Comparison of ENCODE assay signal across 14 cellular contexts in genomic region chr6:139402935-139403386, GRCh38. TPM values are rescaled to one million over a fixed set of nuclear protein-coding genes. Genes with fewer than 3 reads are reported as not detected.
DNase-seq lines count a peak whose midpoint lies in the region; ATAC-seq and TF ChIP-seq lines count a peak whose summit lies in the region.
"Had no signal": no experiment of that assay in that cellular context is flagged by ENCODE, and none has a peak within 500 bp of the region (broad histone marks: within the 10 kb centered on the region; RNA-seq: fewer than 3 reads in every experiment).

No MANE protein-coding gene starts in this region.

- peak; percentile 91 for DNase-seq in Caki2 (ENCODE audit: low read depth)
- DNase-seq in amniotic stem cell (lab: John Stamatoyannopoulos, UW) = peak; percentile 22
- DNase-seq in pulmonary artery endothelial cell (ENCODE audit: low read depth, low spot score) = peak; percentile 43
- no peak for DNase-seq in left colon
- no peak for DNase-seq in ecto neural progenitor cell (ENCODE audit: low spot score)
- no peak for DNase-seq in progenitor cell of endocrine pancreas (ENCODE audit: low spot score, unreplicated experiment)
- DNase-seq in NCI-H1105 treated with DMSO at 0.1 percent for 48 hours (lab: John Stamatoyannopoulos, UW) = no peak
- DNase-seq: activated CD4-positive, alpha-beta T cell treated with anti-CD3 and anti-CD28 coated beads for 48 hours; CD4-positive, CD25-positive, alpha-beta regulatory T cell; NCI-H526; pancreas had no signal

- H3K27ac ChIP-seq in gastroesophageal sphincter = peak overlapping the region in 3 of 4 donors; percentile 46 to 51 (median 47)
- H3K27ac ChIP-seq: pancreas, SK-N-MC had no signal

- H3K27me3 Mint-ChIP-seq in progenitor cell of endocrine pancreas = no peaks in the 10 kb centered on the region

- H3K9me3 ChIP-seq in gastroesophageal sphincter = no peaks in the 10 kb centered on the region
- H3K9me3 ChIP-seq: HAP-1, pancreas had no signal

- TF ChIP-seq CTCF in gastroesophageal sphincter (IDR thresholded peaks at IDR 0.05) (no peak), progenitor cell of endocrine pancreas (IDR thresholded peaks at IDR 0.05; ENCODE audit: unreplicated experiment) (no peak)

- no peak overlapping the region for H3K4me3 ChIP-seq in gastroesophageal sphincter
- H3K4me3 ChIP-seq: HAP-1, pancreas, SK-N-MC had no signal

- no peaks in the 10 kb centered on the region for H3K36me3 Mint-ChIP-seq in progenitor cell of endocrine pancreas (ENCODE audit: insufficient read depth)
- H3K36me3 Mint-ChIP-seq: CD4-positive, CD25-positive, alpha-beta regulatory T cell had no signal

- no peaks in the 10 kb centered on the region for H3K36me3 ChIP-seq in gastroesophageal sphincter
- H3K36me3 ChIP-seq: HAP-1, pancreas had no signal

- no peak for TF ChIP-seq EP300 in gastroesophageal sphincter (IDR thresholded peaks at IDR 0.05)

- 58 to 75% methylated on average over 5 to 7 of the region's 7 CpGs for WGBS in gastroesophageal sphincter (ENCODE audit: low coverage in 1 of 2), 2 donors

- no peak for TF ChIP-seq POLR2A in gastroesophageal sphincter (IDR thresholded peaks at IDR 0.05)

- in situ Hi-C loops in Caki2 (cut with HindIII; ENCODE audit: low pct_unique_long_range_greater_than_20kb, low sequenced_read_pairs) = no loop called here

- intact Hi-C loops in left colon (cut with DNase I, micrococcal nuclease) = no loop called here

- peaks cover 16% of the 10 kb centered on the region for H3K4me1 Mint-ChIP-seq in progenitor cell of endocrine pancreas (ENCODE audit: low read depth)
- H3K4me1 Mint-ChIP-seq: CD4-positive, CD25-positive, alpha-beta regulatory T cell had no signal

- ATAC-seq in gastroesophageal sphincter (peak; percentile 88), left colon (no peak)

- H3K27me3 ChIP-seq in gastroesophageal sphincter = no peaks in the 10 kb centered on the region
- H3K27me3 ChIP-seq: pancreas had no signal

- H3K27ac Mint-ChIP-seq in progenitor cell of endocrine pancreas = no peak overlapping the region
- H3K27ac Mint-ChIP-seq: CD4-positive, CD25-positive, alpha-beta regulatory T cell had no signal

- H3K4me1 ChIP-seq in gastroesophageal sphincter = peaks cover 0 to 6% (median 0%) of the 10 kb centered on the region in 3 donors
- H3K4me1 ChIP-seq: HAP-1, pancreas had no signal

- no peak overlapping the region for H3K4me3 Mint-ChIP-seq in progenitor cell of endocrine pancreas (ENCODE audit: low read depth)
- H3K4me3 Mint-ChIP-seq: CD4-positive, CD25-positive, alpha-beta regulatory T cell had no signal

- H3K9me3 Mint-ChIP-seq in progenitor cell of endocrine pancreas (ENCODE audit: low read depth) = no peaks in the 10 kb centered on the region

RNA-seq across cellular contexts. Expression of gene CITED2, which starts 28.5 kb away (rescaled TPM):
- 132 and 165 TPM in 2 replicates for total RNA-seq in Caki2 (2014; rRNA removed; shearing (Covaris generic); ENCODE audit: low replicate concordance)
- total RNA-seq in gastroesophageal sphincter = 100 to 1,000 TPM; 103 to 553 (median 336) TPM
- 44.4 and 52.2 TPM in 2 replicates for total RNA-seq in pulmonary artery endothelial cell
- total RNA-seq in left colon = 100 to 1,000 TPM in 1 of 2 donors, 10 to 100 TPM in 1; 75.0 to 109 TPM
- total RNA-seq in progenitor cell of endocrine pancreas = 42.6 and 47.5 TPM in 2 replicates

Comparison
In these comparisons a context has a peak if more than half of its experiments do, and no peak if none do; other contexts are left out.
1. DNase-seq: peak in Caki2 (single experiment), amniotic stem cell (single experiment) and pulmonary artery endothelial cell (single experiment); none in left colon (0 of 2), ecto neural progenitor cell (single experiment), progenitor cell of endocrine pancreas (single experiment) and NCI-H1105 treated with DMSO at 0.1 percent for 48 hours (single experiment).